In the genomic region with DNA sequence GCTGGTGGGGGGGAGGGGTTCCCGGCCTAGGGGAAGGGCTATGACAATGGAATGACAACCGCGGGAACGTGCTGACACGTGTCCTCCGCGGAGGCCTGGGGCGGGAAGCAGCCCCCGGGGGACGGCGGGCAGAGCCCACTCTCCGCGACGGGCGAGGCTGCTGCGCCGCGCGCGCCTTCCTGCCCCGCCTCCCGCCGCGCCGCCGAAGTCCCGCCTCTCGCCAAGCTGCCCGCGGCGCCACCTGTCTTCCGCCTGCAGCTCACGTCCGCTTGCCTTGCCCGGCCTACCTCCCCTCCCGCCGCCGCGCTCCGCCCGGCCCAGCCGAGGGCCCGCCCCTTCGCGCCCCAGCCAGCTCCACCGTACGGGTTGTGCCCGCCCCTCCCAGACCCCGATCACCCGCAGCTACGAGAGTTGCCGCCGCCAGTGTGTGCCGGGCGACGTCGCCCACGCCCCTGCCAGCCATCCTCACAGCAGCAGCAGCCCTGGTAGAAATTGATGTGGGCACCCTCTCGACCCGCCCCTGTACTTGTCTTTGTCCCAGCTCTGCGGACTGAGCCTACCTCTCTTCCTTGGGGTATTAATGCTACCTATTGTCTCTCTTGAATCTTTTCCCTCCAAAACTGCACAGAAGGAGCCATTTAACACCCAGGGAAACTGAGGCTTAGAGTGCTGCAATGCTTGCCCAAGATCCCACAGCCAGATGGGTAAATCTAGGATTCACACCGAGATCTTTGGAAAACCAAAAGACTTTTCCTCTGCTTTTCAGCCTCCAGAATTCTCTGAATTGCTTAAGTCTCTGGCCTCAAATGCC, we compare ENCODE assay signal across 1 cellular context.
TF ChIP-seq lines count a peak whose summit lies in the region.

Gene PARP16 (minus strand): TSS at position 180 of the 811 bp plus-strand sequence. CDS start 457 bp downstream, outside the sequence.

TF ChIP-seq in HepG2, 621 proteins besides CTCF, POLR2A, EP300 and RAD21 (continued from another document and continues in another):
- no peak; the same call in 1 of the 2 replicates for TF ChIP-seq ZNF609 (CRISPR knock-in tag; IDR thresholded peaks at IDR 0.05; ENCODE audit: borderline replicate concordance)
- no peak for TF ChIP-seq MYNN (CRISPR knock-in tag; IDR thresholded peaks at IDR 0.05; ENCODE audit: low read depth)
- TF ChIP-seq, protein P1, sequence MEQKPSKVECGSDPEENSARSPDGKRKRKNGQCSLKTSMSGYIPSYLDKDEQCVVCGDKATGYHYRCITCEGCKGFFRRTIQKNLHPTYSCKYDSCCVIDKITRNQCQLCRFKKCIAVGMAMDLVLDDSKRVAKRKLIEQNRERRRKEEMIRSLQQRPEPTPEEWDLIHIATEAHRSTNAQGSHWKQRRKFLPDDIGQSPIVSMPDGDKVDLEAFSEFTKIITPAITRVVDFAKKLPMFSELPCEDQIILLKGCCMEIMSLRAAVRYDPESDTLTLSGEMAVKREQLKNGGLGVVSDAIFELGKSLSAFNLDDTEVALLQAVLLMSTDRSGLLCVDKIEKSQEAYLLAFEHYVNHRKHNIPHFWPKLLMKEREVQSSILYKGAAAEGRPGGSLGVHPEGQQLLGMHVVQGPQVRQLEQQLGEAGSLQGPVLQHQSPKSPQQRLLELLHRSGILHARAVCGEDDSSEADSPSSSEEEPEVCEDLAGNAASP (CRISPR knock-in tag; IDR thresholded peaks at IDR 0.05; ENCODE audit: borderline replicate concordance): no peak
- no peak for TF ChIP-seq HMGA1 (CRISPR knock-in tag; conservative IDR thresholded peaks at IDR 0.05)
- peak; percentile 75; the same call in 1 of the 2 replicates for TF ChIP-seq ZNF777 (CRISPR knock-in tag; IDR thresholded peaks at IDR 0.05)
- TF ChIP-seq ZNF549 (CRISPR knock-in tag; IDR thresholded peaks at IDR 0.05): no peak
- TF ChIP-seq, protein P2, sequence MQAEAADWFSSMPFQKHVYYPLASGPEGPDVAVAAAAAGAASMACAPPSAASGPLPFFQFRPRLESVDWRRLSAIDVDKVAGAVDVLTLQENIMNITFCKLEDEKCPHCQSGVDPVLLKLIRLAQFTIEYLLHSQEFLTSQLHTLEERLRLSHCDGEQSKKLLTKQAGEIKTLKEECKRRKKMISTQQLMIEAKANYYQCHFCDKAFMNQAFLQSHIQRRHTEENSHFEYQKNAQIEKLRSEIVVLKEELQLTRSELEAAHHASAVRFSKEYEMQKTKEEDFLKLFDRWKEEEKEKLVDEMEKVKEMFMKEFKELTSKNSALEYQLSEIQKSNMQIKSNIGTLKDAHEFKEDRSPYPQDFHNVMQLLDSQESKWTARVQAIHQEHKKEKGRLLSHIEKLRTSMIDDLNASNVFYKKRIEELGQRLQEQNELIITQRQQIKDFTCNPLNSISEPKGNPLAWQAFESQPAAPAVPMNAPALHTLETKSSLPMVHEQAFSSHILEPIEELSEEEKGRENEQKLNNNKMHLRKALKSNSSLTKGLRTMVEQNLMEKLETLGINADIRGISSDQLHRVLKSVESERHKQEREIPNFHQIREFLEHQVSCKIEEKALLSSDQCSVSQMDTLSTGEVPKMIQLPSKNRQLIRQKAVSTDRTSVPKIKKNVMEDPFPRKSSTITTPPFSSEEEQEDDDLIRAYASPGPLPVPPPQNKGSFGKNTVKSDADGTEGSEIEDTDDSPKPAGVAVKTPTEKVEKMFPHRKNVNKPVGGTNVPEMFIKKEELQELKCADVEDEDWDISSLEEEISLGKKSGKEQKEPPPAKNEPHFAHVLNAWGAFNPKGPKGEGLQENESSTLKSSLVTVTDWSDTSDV (CRISPR knock-in tag; IDR thresholded peaks at IDR 0.05): no peak
- TF ChIP-seq ZNF296 (CRISPR knock-in tag; conservative IDR thresholded peaks at IDR 0.05): no peak
- TF ChIP-seq, protein P3, sequence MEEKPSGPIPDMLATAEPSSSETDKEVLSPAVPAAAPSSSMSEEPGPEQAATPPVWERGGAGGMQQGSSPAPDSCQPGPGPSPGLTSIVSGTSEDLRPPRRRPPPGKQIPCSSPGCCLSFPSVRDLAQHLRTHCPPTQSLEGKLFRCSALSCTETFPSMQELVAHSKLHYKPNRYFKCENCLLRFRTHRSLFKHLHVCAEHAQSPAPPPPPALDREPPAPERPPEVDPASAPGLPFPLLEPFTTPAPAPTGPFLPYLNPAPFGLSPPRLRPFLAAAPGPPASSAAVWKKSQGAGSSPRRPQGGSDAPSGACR (CRISPR knock-in tag; IDR thresholded peaks at IDR 0.05): no peak; the same call in 1 of the 2 replicates
- TF ChIP-seq MYC (CRISPR knock-in tag; IDR thresholded peaks at IDR 0.05; ENCODE audit: borderline replicate concordance): peak; percentile 87
- TF ChIP-seq ZNF180 (CRISPR knock-in tag; IDR thresholded peaks at IDR 0.05; ENCODE audit: borderline replicate concordance, low read depth): no peak
- TF ChIP-seq ZEB1 (IDR thresholded peaks at IDR 0.05; ENCODE audit: insufficient replicate concordance, low read depth): no peak
- TF ChIP-seq, protein P4, sequence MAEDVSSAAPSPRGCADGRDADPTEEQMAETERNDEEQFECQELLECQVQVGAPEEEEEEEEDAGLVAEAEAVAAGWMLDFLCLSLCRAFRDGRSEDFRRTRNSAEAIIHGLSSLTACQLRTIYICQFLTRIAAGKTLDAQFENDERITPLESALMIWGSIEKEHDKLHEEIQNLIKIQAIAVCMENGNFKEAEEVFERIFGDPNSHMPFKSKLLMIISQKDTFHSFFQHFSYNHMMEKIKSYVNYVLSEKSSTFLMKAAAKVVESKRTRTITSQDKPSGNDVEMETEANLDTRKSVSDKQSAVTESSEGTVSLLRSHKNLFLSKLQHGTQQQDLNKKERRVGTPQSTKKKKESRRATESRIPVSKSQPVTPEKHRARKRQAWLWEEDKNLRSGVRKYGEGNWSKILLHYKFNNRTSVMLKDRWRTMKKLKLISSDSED (CRISPR knock-in tag; IDR thresholded peaks at IDR 0.05): no peak
- no peak for TF ChIP-seq GTF2F1 (IDR thresholded peaks at IDR 0.05; ENCODE audit: low read length)
- TF ChIP-seq NFE2L2 (IDR thresholded peaks at IDR 0.05; ENCODE audit: low read length): no peak
- peak; percentile 85 for TF ChIP-seq PATZ1 (CRISPR knock-in tag; IDR thresholded peaks at IDR 0.05)
- TF ChIP-seq, protein P5, sequence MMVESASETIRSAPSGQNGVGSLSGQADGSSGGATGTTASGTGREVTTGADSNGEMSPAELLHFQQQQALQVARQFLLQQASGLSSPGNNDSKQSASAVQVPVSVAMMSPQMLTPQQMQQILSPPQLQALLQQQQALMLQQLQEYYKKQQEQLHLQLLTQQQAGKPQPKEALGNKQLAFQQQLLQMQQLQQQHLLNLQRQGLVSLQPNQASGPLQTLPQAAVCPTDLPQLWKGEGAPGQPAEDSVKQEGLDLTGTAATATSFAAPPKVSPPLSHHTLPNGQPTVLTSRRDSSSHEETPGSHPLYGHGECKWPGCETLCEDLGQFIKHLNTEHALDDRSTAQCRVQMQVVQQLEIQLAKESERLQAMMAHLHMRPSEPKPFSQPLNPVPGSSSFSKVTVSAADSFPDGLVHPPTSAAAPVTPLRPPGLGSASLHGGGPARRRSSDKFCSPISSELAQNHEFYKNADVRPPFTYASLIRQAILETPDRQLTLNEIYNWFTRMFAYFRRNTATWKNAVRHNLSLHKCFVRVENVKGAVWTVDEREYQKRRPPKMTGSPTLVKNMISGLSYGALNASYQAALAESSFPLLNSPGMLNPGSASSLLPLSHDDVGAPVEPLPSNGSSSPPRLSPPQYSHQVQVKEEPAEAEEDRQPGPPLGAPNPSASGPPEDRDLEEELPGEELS (CRISPR knock-in tag; IDR thresholded peaks at IDR 0.05): 0 out of 2 replicates have a peak, but pooled peaks have one; percentile 9
- TF ChIP-seq IKZF4 (CRISPR knock-in tag; IDR thresholded peaks at IDR 0.05; ENCODE audit: borderline replicate concordance, low read depth, not compliant biosample characterization): no peak
- no peak for TF ChIP-seq ZSCAN22 (CRISPR knock-in tag; IDR thresholded peaks at IDR 0.05)
- TF ChIP-seq, protein P6, sequence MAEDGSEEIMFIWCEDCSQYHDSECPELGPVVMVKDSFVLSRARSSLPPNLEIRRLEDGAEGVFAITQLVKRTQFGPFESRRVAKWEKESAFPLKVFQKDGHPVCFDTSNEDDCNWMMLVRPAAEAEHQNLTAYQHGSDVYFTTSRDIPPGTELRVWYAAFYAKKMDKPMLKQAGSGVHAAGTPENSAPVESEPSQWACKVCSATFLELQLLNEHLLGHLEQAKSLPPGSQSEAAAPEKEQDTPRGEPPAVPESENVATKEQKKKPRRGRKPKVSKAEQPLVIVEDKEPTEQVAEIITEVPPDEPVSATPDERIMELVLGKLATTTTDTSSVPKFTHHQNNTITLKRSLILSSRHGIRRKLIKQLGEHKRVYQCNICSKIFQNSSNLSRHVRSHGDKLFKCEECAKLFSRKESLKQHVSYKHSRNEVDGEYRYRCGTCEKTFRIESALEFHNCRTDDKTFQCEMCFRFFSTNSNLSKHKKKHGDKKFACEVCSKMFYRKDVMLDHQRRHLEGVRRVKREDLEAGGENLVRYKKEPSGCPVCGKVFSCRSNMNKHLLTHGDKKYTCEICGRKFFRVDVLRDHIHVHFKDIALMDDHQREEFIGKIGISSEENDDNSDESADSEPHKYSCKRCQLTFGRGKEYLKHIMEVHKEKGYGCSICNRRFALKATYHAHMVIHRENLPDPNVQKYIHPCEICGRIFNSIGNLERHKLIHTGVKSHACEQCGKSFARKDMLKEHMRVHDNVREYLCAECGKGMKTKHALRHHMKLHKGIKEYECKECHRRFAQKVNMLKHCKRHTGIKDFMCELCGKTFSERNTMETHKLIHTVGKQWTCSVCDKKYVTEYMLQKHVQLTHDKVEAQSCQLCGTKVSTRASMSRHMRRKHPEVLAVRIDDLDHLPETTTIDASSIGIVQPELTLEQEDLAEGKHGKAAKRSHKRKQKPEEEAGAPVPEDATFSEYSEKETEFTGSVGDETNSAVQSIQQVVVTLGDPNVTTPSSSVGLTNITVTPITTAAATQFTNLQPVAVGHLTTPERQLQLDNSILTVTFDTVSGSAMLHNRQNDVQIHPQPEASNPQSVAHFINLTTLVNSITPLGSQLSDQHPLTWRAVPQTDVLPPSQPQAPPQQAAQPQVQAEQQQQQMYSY (CRISPR knock-in tag; IDR thresholded peaks at IDR 0.05): peak; percentile 12; the same call in 1 of the 2 replicates
- peak; percentile 37; the same call in 1 of the 2 replicates for TF ChIP-seq ZNF749 (CRISPR knock-in tag; IDR thresholded peaks at IDR 0.05; ENCODE audit: borderline replicate concordance)
- 0 out of 2 replicates have a peak, but pooled peaks have one; percentile 62 for TF ChIP-seq ZFAT (CRISPR knock-in tag; conservative IDR thresholded peaks at IDR 0.05)
- TF ChIP-seq HDAC1 (CRISPR knock-in tag; IDR thresholded peaks at IDR 0.05): 0 out of 2 replicates have a peak, but pooled peaks have one; percentile 46
- no peak for TF ChIP-seq PITX1 (CRISPR knock-in tag; IDR thresholded peaks at IDR 0.05)
- TF ChIP-seq TBL1XR1 (IDR thresholded peaks at IDR 0.05; ENCODE audit: borderline replicate concordance, low read length, partially characterized antibody): no peak
- TF ChIP-seq FOSL1 (CRISPR knock-in tag; IDR thresholded peaks at IDR 0.05; ENCODE audit: borderline replicate concordance): no peak
- no peak for TF ChIP-seq MLX (CRISPR knock-in tag; IDR thresholded peaks at IDR 0.05)
- TF ChIP-seq IRX3 (CRISPR knock-in tag; IDR thresholded peaks at IDR 0.05; ENCODE audit: borderline replicate concordance, low read depth): 0 out of 2 replicates have a peak, but pooled peaks have one; percentile 49
- TF ChIP-seq ZNF580 (CRISPR knock-in tag; IDR thresholded peaks at IDR 0.05; ENCODE audit: borderline replicate concordance, low read depth): peak; percentile 23; the same call in 1 of the 2 replicates
- peak; percentile 68; the same call in 1 of the 2 replicates for TF ChIP-seq MEIS2 (CRISPR knock-in tag; IDR thresholded peaks at IDR 0.05)
